In the genomic region with DNA sequence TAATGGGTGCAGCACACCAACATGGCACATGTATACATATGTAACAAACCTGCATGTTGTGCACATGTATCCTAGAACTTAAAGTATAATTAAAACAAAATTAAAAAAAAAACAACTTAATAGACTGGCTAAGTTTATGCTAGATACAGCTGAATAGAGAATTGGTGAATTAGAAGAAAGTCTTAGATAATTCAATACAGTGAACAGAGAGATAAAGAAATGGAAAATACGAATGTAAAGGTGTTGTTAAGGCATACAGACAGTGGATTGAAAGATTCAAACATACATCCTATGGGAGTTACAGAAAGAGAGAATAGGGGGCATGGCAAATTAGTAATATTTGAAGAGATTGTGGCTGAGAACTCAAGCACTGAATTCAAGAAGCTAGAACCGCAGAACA, we compare ENCODE assay signal across 28 cellular contexts.
"Had no signal": no experiment of that assay in that cellular context is flagged by ENCODE, and none has a peak within 500 bp of the region (broad histone marks: within the 10 kb centered on the region; RNA-seq: fewer than 3 reads in every experiment).

No MANE protein-coding gene starts in this region.

- H3K4me3 Mint-ChIP-seq: dendritic cell treated with granulocyte-macrophage colony-stimulating factor and Interleukin-4, amounts not matched to agents 40 ng/mL and 50 ng/mL, for 4 days; effector memory CD8-positive, alpha-beta T cell; endodermal cell had no signal

- ATAC-seq: effector memory CD8-positive, alpha-beta T cell; esophagus mucosa; gastrocnemius medialis; gastroesophageal sphincter; heart left ventricle; heart right ventricle had no signal

- H3K27me3 ChIP-seq: colonic mucosa, dorsolateral prefrontal cortex, esophagus muscularis mucosa, esophagus squamous epithelium, gastrocnemius medialis, gastroesophageal sphincter, heart left ventricle, heart right ventricle, hepatocyte had no signal

- H3K4me2 ChIP-seq: hepatocyte had no signal

- H3K4me1 Mint-ChIP-seq: endodermal cell had no signal

- H3K79me2 ChIP-seq: hepatocyte had no signal

- DNase-seq: colonic mucosa; cortex of kidney; dermis blood vessel endothelial cell; dorsolateral prefrontal cortex; effector CD4-positive, alpha-beta T cell; effector CD8-positive, alpha-beta T cell; effector memory CD4-positive, alpha-beta T cell; effector memory CD8-positive, alpha-beta T cell; endodermal cell; erythroblast; esophagus squamous epithelium; foreskin fibroblast; foreskin keratinocyte; foreskin melanocyte; gastrocnemius medialis; glutamatergic neuron; head of caudate nucleus; heart left ventricle; heart right ventricle had no signal

- H3K9me3 ChIP-seq: colonic mucosa, esophagus squamous epithelium, gastrocnemius medialis had no signal

- H3K27me3 Mint-ChIP-seq: dendritic cell treated with granulocyte-macrophage colony-stimulating factor and Interleukin-4, amounts not matched to agents 40 ng/mL and 50 ng/mL, for 4 days had no signal

- H2AFZ ChIP-seq: hepatocyte had no signal

- H3K4me1 ChIP-seq: colonic mucosa, esophagus muscularis mucosa, esophagus squamous epithelium, foreskin keratinocyte, gastrocnemius medialis, gastroesophageal sphincter, heart left ventricle, heart right ventricle had no signal

- H3K36me3 ChIP-seq: colonic mucosa, esophagus muscularis mucosa, esophagus squamous epithelium, gastrocnemius medialis, gastroesophageal sphincter, heart left ventricle, heart right ventricle had no signal

- H3K4me3 ChIP-seq: colonic mucosa, coronary artery, dorsolateral prefrontal cortex, esophagus muscularis mucosa, esophagus squamous epithelium, gastrocnemius medialis, gastroesophageal sphincter, heart left ventricle, heart right ventricle, hepatocyte had no signal

- H3K27ac ChIP-seq: colonic mucosa, coronary artery, dorsolateral prefrontal cortex, epithelial cell of prostate, esophagus muscularis mucosa, esophagus squamous epithelium, foreskin keratinocyte, gastrocnemius medialis, gastroesophageal sphincter, heart left ventricle, heart right ventricle, hepatocyte had no signal

- FAIRE-seq: endometrium, endothelial cell of umbilical vein had no signal

- H3K9me3 Mint-ChIP-seq: dendritic cell treated with granulocyte-macrophage colony-stimulating factor and Interleukin-4, amounts not matched to agents 40 ng/mL and 50 ng/mL, for 4 days had no signal

- H3K27ac Mint-ChIP-seq: dendritic cell treated with granulocyte-macrophage colony-stimulating factor and Interleukin-4, amounts not matched to agents 40 ng/mL and 50 ng/mL, for 4 days; effector memory CD8-positive, alpha-beta T cell; endodermal cell had no signal
